10 cellular contexts compared by ENCODE assay signal in the genomic region with DNA sequence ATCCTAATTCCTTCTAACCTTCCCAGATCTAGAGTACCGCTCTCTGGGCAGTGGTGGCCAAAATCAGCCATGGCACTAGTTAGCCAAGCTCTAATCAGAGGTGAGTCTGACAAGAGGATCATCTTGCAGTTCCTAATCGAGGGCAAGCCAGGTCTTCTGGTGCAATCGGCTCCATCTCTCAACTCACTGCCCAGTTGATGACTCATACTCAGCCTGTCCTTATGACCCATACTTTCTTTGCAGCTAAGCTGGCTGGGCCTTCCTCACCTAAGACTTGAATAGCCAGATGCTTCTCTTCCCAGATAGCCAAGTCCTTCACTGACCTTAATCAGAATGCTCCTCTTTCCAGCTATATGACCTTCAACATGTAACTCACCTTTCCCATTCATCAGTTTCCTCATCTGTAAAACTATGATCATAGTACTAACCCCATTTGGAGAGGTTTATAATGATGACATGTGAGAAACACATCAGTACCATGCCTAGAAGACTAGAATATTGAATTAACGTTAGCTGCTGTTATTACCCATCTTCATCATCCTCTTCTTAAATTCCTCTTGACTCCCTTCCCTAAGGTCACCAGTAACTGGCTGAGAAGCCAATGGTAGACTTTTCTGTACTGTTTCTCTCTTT. TPM values are rescaled to one million over a fixed set of nuclear protein-coding genes. Genes with fewer than 3 reads are reported as not detected.
DNase-seq lines count a peak whose midpoint lies in the region; ATAC-seq, FAIRE-seq and TF ChIP-seq lines count a peak whose summit lies in the region.
"Had no signal": no experiment of that assay in that cellular context is flagged by ENCODE, and none has a peak within 500 bp of the region (broad histone marks: within the 10 kb centered on the region; RNA-seq: fewer than 3 reads in every experiment).

No MANE protein-coding gene starts in this region.

- peaks cover 71% of the 10 kb centered on the region for H3K36me3 Mint-ChIP-seq in CD8-positive, alpha-beta T cell

- CTCF ChIA-PET in K562 (lab: Yijun Ruan, JAX; ENCODE audit: low intra/inter-chr PET ratio): no interaction called here
- CTCF ChIA-PET in CD8-positive, alpha-beta T cell (lab: Charles Lee): interaction anchor here (1.7 kb wide), 1 partner anchor 9 kb away, joined by 4 read pairs; no protein-coding TSS in a partner anchor

- peaks cover 0 to 10% of the 10 kb centered on the region in 2 experiments; a peak in 2 of 5 replicates for H3K4me1 ChIP-seq in K562 (replicated peaks in 1 of 2; ENCODE audit: control insufficient read depth in 2 of 2, insufficient read depth in 2 of 2, low read length in 2 of 2)
- peaks cover 0 to 5% of the 10 kb centered on the region in 2 donors for H3K4me1 ChIP-seq in left lung
- H3K4me1 ChIP-seq in CD8-positive, alpha-beta T cell (ENCODE audit: insufficient read depth, low read length): no peaks in the 10 kb centered on the region

- H3K9me3 ChIP-seq in K562 (replicated peaks; ENCODE audit: control insufficient read depth, insufficient read depth, low read depth, low read length) (no peaks in the 10 kb centered on the region), left lung (no peaks in the 10 kb centered on the region)
- H3K9me3 ChIP-seq in CD8-positive, alpha-beta T cell (ENCODE audit: low read length): no peaks in the 10 kb centered on the region

- no peak overlapping the region for H3K4me3 Mint-ChIP-seq in CD8-positive, alpha-beta T cell
- H3K4me3 Mint-ChIP-seq: CD4-positive, alpha-beta T cell had no signal

- BruUV-seq in K562 (replicated peaks; lab: Mats Ljungman, UMichigan): no TSS peak

- H3K9ac ChIP-seq in K562 (ENCODE audit: insufficient read depth in 1 of 2, low read depth in 2 of 2, low read length in 2 of 2): no peak overlapping the region

- no peaks in the 10 kb centered on the region for H3K9me1 ChIP-seq in K562 (ENCODE audit: control insufficient read depth, insufficient read depth, low read length)

- peak; percentile 54; the same call in 1 of the 2 replicates for TF ChIP-seq EP300 in K562 (IDR thresholded peaks at IDR 0.05; ENCODE audit: low read length)

- no peak for TF ChIP-seq POLR2A in K562 (conservative IDR thresholded peaks at IDR 0.05)

- TF ChIP-seq CTCF in K562 (IDR thresholded peaks at IDR 0.05 in 2 of 3, conservative IDR thresholded peaks at IDR 0.05 in 1 of 3; ENCODE audit: insufficient read depth in 2 of 3, low read depth in 1 of 3, low read length in 3 of 3): no peak
- no peak for TF ChIP-seq CTCF in left lung (IDR thresholded peaks at IDR 0.05)
- TF ChIP-seq CTCF in CD8-positive, alpha-beta T cell (IDR thresholded peaks at IDR 0.05): no peak

- H3K27ac ChIP-seq in K562 (ENCODE audit: extremely low read depth, low read depth, low read length) (no peak overlapping the region), left lung (no peak overlapping the region)
- no peak overlapping the region for H3K27ac ChIP-seq in CD8-positive, alpha-beta T cell (ENCODE audit: low read depth, low read length)

- H3K4me1 Mint-ChIP-seq in CD8-positive, alpha-beta T cell (ENCODE audit: low read depth): no peaks in the 10 kb centered on the region

- no peaks in the 10 kb centered on the region for H3K27me3 ChIP-seq in K562 (ENCODE audit: control insufficient read depth in 2 of 2, insufficient read depth in 2 of 2, low read length in 2 of 2)
- no peaks in the 10 kb centered on the region for H3K27me3 ChIP-seq in left lung
- no peaks in the 10 kb centered on the region for H3K27me3 ChIP-seq in CD8-positive, alpha-beta T cell (ENCODE audit: insufficient read depth, low read length)

- no peak for TF ChIP-seq RAD21 in K562 (CRISPR knock-in tag; conservative IDR thresholded peaks at IDR 0.05 in 1 of 2, IDR thresholded peaks at IDR 0.05 in 1 of 2)

- no peaks in the 10 kb centered on the region for H3K9me3 Mint-ChIP-seq in CD8-positive, alpha-beta T cell
- H3K9me3 Mint-ChIP-seq: CD4-positive, alpha-beta T cell had no signal

- peak; percentile 72 for FAIRE-seq in K562 (lab: Jason Lieb, UNC)

- WGBS in K562 (ENCODE audit: insufficient coverage, low coverage, missing lambda C conversion rate): 5% methylated on average over 4 of the region's 4 CpGs

- no peak overlapping the region for H3K4me3 ChIP-seq in K562
- H3K4me3 ChIP-seq in left lung: no peak overlapping the region
- no peak overlapping the region for H3K4me3 ChIP-seq in CD8-positive, alpha-beta T cell (ENCODE audit: low read depth, low read length)

- ATAC-seq in K562: peak; percentile 88
- ATAC-seq in left lung: peak; percentile 74
- ATAC-seq in CD8-positive, alpha-beta T cell: no peak
- no peak for ATAC-seq in GM18873 (IDR thresholded peaks at IDR 0.05; ENCODE audit: low FRiP score, unreplicated experiment)

- DNase-seq in AG08395 (ENCODE audit: low spot score) (peak; percentile 93), HuH-7 (ENCODE audit: low spot score) (peak; percentile 60), K562 (ENCODE audit: extremely low read depth in 1 of 4, low spot score in 3 of 4) (peak; percentile 41 to 55 (median 44)), left lung (peak in 1 of 2 donors; percentile 36), amygdala (lab: John Stamatoyannopoulos, UW) (no peak)
- DNase-seq in activated naive CD4-positive, alpha-beta T cell treated with Interleukin-2 at 50 U/mL for 16 hours: no peak
- no peak for DNase-seq in CD8-positive, alpha-beta T cell
- DNase-seq: activated CD4-positive, CD25-positive, alpha-beta regulatory T cell treated with anti-CD3 and anti-CD28 coated beads, Interleukin-2, amount 50 U/mL, for 72 hours; CD4-positive, alpha-beta T cell had no signal

- H3K27ac Mint-ChIP-seq in CD8-positive, alpha-beta T cell: no peak overlapping the region
- H3K27ac Mint-ChIP-seq: CD4-positive, alpha-beta T cell had no signal

- H2AFZ ChIP-seq in K562 (ENCODE audit: low read depth, low read length): no peak overlapping the region

- in situ Hi-C loops in K562 (cut with MboI): no loop called here

- no peaks in the 10 kb centered on the region for H3K79me2 ChIP-seq in K562 (ENCODE audit: control insufficient read depth, insufficient read depth, low read length)

- intact Hi-C loops in K562 (cut with micrococcal nuclease) (no loop called here), left lung (cut with DNase I) (no loop called here)
- intact Hi-C loops in CD8-positive, alpha-beta T cell (cut with DNase I, micrococcal nuclease): no loop called here

- H3K36me3 ChIP-seq in K562 (ENCODE audit: control insufficient read depth, insufficient read depth, low read length) (no peaks in the 10 kb centered on the region), left lung (peaks cover 0 to 62% of the 10 kb centered on the region in 2 donors)
- peaks cover 30% of the 10 kb centered on the region for H3K36me3 ChIP-seq in CD8-positive, alpha-beta T cell (ENCODE audit: insufficient read depth, low read length)

- POLR2A ChIA-PET in K562 (lab: Yijun Ruan, JAX): interaction anchor here (1.1 kb wide), 1 partner anchor 8 kb away, joined by 4 read pairs; no protein-coding TSS in a partner anchor
- POLR2A ChIA-PET in CD8-positive, alpha-beta T cell (lab: Charles Lee): interaction anchor here (0.6 kb wide), 1 partner anchor 72 kb away, joined by 5 read pairs; no protein-coding TSS in a partner anchor

- H3K27me3 Mint-ChIP-seq in CD8-positive, alpha-beta T cell (ENCODE audit: low read depth): no peaks in the 10 kb centered on the region
- H3K27me3 Mint-ChIP-seq: CD4-positive, alpha-beta T cell had no signal

- no peaks in the 10 kb centered on the region for H4K20me1 ChIP-seq in K562 (replicated peaks; ENCODE audit: control insufficient read depth, insufficient read depth, low read length)

- H3K4me2 ChIP-seq in K562 (ENCODE audit: insufficient read depth, low read length): no peak overlapping the region

TF ChIP-seq in K562, 482 proteins besides CTCF, POLR2A, EP300 and RAD21 (continues in another document):
- TF ChIP-seq KLF13 (tag; IDR thresholded peaks at IDR 0.05; ENCODE audit: borderline replicate concordance, low read depth): no peak
- TF ChIP-seq ZNF133 (CRISPR knock-in tag; IDR thresholded peaks at IDR 0.05): no peak
- TF ChIP-seq ESRRA (IDR thresholded peaks at IDR 0.05; ENCODE audit: borderline replicate concordance, low read depth): peak; percentile 80
- no peak for TF ChIP-seq PHB (CRISPR knock-in tag; IDR thresholded peaks at IDR 0.05)
- TF ChIP-seq GABPA (tag; conservative IDR thresholded peaks at IDR 0.05; ENCODE audit: low read depth): no peak
- no peak for TF ChIP-seq ZNF436 (CRISPR knock-in tag; IDR thresholded peaks at IDR 0.05)
- no peak for TF ChIP-seq STAG1 (CRISPR knock-in tag; IDR thresholded peaks at IDR 0.05; ENCODE audit: borderline replicate concordance)

RNA-seq across cellular contexts. Expression of gene RELL1, which starts 57.1 kb away (rescaled TPM):
- 2.9 and 3.0 TPM in 2 replicates for total RNA-seq in K562 (2011; cell fraction: chromatin; rRNA removed; ENCODE audit: low replicate concordance)
- total RNA-seq in K562 (2011; cell fraction: nucleolus; rRNA removed): 2.3 and 4.3 TPM in 2 replicates
- 5.0 and 5.3 TPM in 2 replicates for total RNA-seq in K562 (2011; cell fraction: nucleoplasm; rRNA removed)
- total RNA-seq in K562 (2014; rRNA removed): 3.5 and 4.1 TPM in 2 replicates
- 1.5 and 1.9 TPM in 2 replicates for total RNA-seq in K562 (2014; rRNA removed; fragmentation: Illumina TruSeq; extraction: Trizol)
- 1.8 and 2.0 TPM in 2 replicates for total RNA-seq in K562 (2015; rRNA removed; fragmentation: Illumina TruSeq; extraction: Trizol)
- 2.0 and 2.3 TPM in 2 replicates for total RNA-seq in K562 (2021)
- 0.75 and 1.2 TPM in 2 replicates for polyA plus RNA-seq in K562 (2011; rRNA removed)
- 0.73 and 1.2 TPM in 2 replicates for polyA plus RNA-seq in K562 (2011; cell fraction: cytosol; rRNA removed)
- 0.98 and 1.2 TPM in 2 replicates for polyA plus RNA-seq in K562 (2011; cell fraction: nucleus; rRNA removed)
- polyA plus RNA-seq in K562 (2012): 0.48 TPM in 2 replicates
- 0.52 and 0.61 TPM in 2 replicates for polyA plus RNA-seq in K562 (2014; fragmentation: Illumina TruSeq; extraction: Trizol)
- polyA plus RNA-seq in K562 (2014; fragmentation: Nextera tagmentation; extraction: Ambion mirVana): under 1 TPM in 1 of 2 experiments, not detected in 1; 0.06 TPM
- polyA plus RNA-seq in K562 (2014; rRNA removed): 1.4 and 1.8 TPM in 2 replicates
- 3.3 and 3.4 TPM in 2 replicates for polyA minus RNA-seq in K562 (2011; rRNA and poly(A)+ RNA removed)
- 1.9 and 2.3 TPM in 2 replicates for polyA minus RNA-seq in K562 (2011; cell fraction: cytosol; rRNA and poly(A)+ RNA removed)
- polyA minus RNA-seq in K562 (2011; cell fraction: nucleus; rRNA and poly(A)+ RNA removed): 1.1 and 1.2 TPM in 2 replicates
- total RNA-seq in left lung: 10 to 100 TPM; 31.0 to 35.6 TPM
- 10 to 100 TPM; 60.7 to 61.7 TPM for total RNA-seq in CD8-positive, alpha-beta T cell

Comparison
In these comparisons a context has a peak if more than half of its experiments do, and no peak if none do; other contexts are left out.
1. DNase-seq: peak in AG08395 (single experiment), HuH-7 (single experiment) and K562 (4 of 4); none in activated naive CD4-positive, alpha-beta T cell treated with Interleukin-2 at 50 U/mL for 16 hours (single experiment), amygdala (0 of 56) and CD8-positive, alpha-beta T cell (0 of 7).
2. ATAC-seq: peak in K562 (single experiment) and left lung (single experiment); none in CD8-positive, alpha-beta T cell (single experiment) and GM18873 (single experiment).
3. RNA of gene RELL1, which starts 57.1 kb away (total RNA-seq): 60.7 to 61.7 TPM in CD8-positive, alpha-beta T cell and 31.0 to 35.6 TPM in left lung; 1.5 to 5.3 TPM in K562; every median in the first group is over 4 times any median in the second.